1 cellular context compared by ENCODE assay signal in genomic region chr17:39792523-39793221, GRCh38.
A peak's percentile ranks its signal among the peaks of the same experiment; 100 is the strongest.
TF ChIP-seq lines count a peak whose summit lies in the region.

No MANE protein-coding gene starts in this region.

TF ChIP-seq in GM12878, 131 proteins besides CTCF, POLR2A, EP300 and RAD21 (continued from another document):
- peak; percentile 75 for TF ChIP-seq RUNX3 (IDR thresholded peaks at IDR 0.05; ENCODE audit: low read length)
- no peak for TF ChIP-seq WRNIP1 (IDR thresholded peaks at IDR 0.05; ENCODE audit: borderline replicate concordance, low read depth, low read length)
- TF ChIP-seq MXI1 (IDR thresholded peaks at IDR 0.05; ENCODE audit: low read depth, low read length) = no peak
- TF ChIP-seq MYC (IDR thresholded peaks at IDR 0.05; ENCODE audit: insufficient read depth, insufficient read length, insufficient replicate concordance, low read length, severe bottlenecking) = no peak
- TF ChIP-seq EZH2 (IDR thresholded peaks at IDR 0.05; ENCODE audit: borderline replicate concordance, control insufficient read depth, low read depth, low read length) = no peak
- TF ChIP-seq ZNF274 (IDR thresholded peaks at IDR 0.05; ENCODE audit: insufficient read depth, insufficient read length) = no peak
- TF ChIP-seq PML (IDR thresholded peaks at IDR 0.05; ENCODE audit: low read length) = no peak
- no peak for TF ChIP-seq TCF7 (IDR thresholded peaks at IDR 0.05; ENCODE audit: borderline replicate concordance)
- no peak for TF ChIP-seq ZNF687 (IDR thresholded peaks at IDR 0.05)
- 0 out of 2 replicates have a peak, but pooled peaks have one; percentile 17 for TF ChIP-seq ZNF217 (IDR thresholded peaks at IDR 0.05)
- no peak for TF ChIP-seq KDM1A (IDR thresholded peaks at IDR 0.05; ENCODE audit: borderline replicate concordance)
- no peak for TF ChIP-seq ZZZ3 (IDR thresholded peaks at IDR 0.05; ENCODE audit: control insufficient read depth, insufficient read length, low read depth)
- no peak for TF ChIP-seq TBL1XR1 (IDR thresholded peaks at IDR 0.05; ENCODE audit: low read depth, low read length)
- no peak for TF ChIP-seq RCOR1 (conservative IDR thresholded peaks at IDR 0.05; ENCODE audit: low read depth, low read length)
- TF ChIP-seq MTA2 (IDR thresholded peaks at IDR 0.05; ENCODE audit: low read depth) = 0 out of 2 replicates have a peak, but pooled peaks have one; percentile 30
- no peak; the same call in 1 of the 2 replicates for TF ChIP-seq RELB (IDR thresholded peaks at IDR 0.05; ENCODE audit: low read depth)
- no peak for TF ChIP-seq RFX5 (IDR thresholded peaks at IDR 0.05; ENCODE audit: low read depth, low read length)
- TF ChIP-seq CHD2 (IDR thresholded peaks at IDR 0.05; ENCODE audit: borderline replicate concordance, low read depth, low read length) = 0 out of 2 replicates have a peak, but pooled peaks have one; percentile 10
- no peak for TF ChIP-seq ZNF207 (IDR thresholded peaks at IDR 0.05; ENCODE audit: borderline replicate concordance)
- TF ChIP-seq TAF1 (IDR thresholded peaks at IDR 0.05; ENCODE audit: borderline replicate concordance, low read depth, low read length) = no peak
- TF ChIP-seq SIX5 (IDR thresholded peaks at IDR 0.05; ENCODE audit: low read depth, low read length, severe bottlenecking) = no peak
- TF ChIP-seq HDAC6 (IDR thresholded peaks at IDR 0.05; ENCODE audit: unreplicated experiment) = no peak
- TF ChIP-seq MAX (IDR thresholded peaks at IDR 0.05; ENCODE audit: low read depth, low read length) = no peak
- no peak for TF ChIP-seq CEBPZ (IDR thresholded peaks at IDR 0.05; ENCODE audit: low read depth, low read length)
- no peak for TF ChIP-seq IRF3 (IDR thresholded peaks at IDR 0.05)
- TF ChIP-seq BHLHE40 (IDR thresholded peaks at IDR 0.05; ENCODE audit: borderline replicate concordance in 1 of 2, low read depth in 2 of 2, low read length in 1 of 2) = peak; percentile 16 to 54; a peak in 2 of 4 replicates
- TF ChIP-seq BCL3 (IDR thresholded peaks at IDR 0.05; ENCODE audit: borderline replicate concordance, insufficient read depth, low read depth, low read length, poor library complexity, severe bottlenecking) = no peak
- TF ChIP-seq HCFC1 (IDR thresholded peaks at IDR 0.05; ENCODE audit: low read length) = no peak
- TF ChIP-seq POLR2AphosphoS2 (IDR thresholded peaks at IDR 0.05; ENCODE audit: low read depth, low read length) = no peak
- TF ChIP-seq FOXM1 (IDR thresholded peaks at IDR 0.05; ENCODE audit: low read depth, low read length) = 0 out of 2 replicates have a peak, but pooled peaks have one; percentile 35
- no peak for TF ChIP-seq ESRRA (IDR thresholded peaks at IDR 0.05; ENCODE audit: low read length)
- no peak for TF ChIP-seq NR2C1 (IDR thresholded peaks at IDR 0.05)
- 0 out of 2 replicates have a peak, but pooled peaks have one; percentile 26 for TF ChIP-seq NFIC (IDR thresholded peaks at IDR 0.05; ENCODE audit: low read depth, low read length)
- no peak for TF ChIP-seq KLF5 (IDR thresholded peaks at IDR 0.05; ENCODE audit: partially characterized antibody)
- TF ChIP-seq ZBTB11 (CRISPR knock-in tag; IDR thresholded peaks at IDR 0.05) = no peak
- no peak for TF ChIP-seq IKZF1 (conservative IDR thresholded peaks at IDR 0.05)
- no peak for TF ChIP-seq ZSCAN29 (IDR thresholded peaks at IDR 0.05)
- TF ChIP-seq PRDM15 (CRISPR knock-in tag; IDR thresholded peaks at IDR 0.05) = no peak
